In the genomic region with DNA sequence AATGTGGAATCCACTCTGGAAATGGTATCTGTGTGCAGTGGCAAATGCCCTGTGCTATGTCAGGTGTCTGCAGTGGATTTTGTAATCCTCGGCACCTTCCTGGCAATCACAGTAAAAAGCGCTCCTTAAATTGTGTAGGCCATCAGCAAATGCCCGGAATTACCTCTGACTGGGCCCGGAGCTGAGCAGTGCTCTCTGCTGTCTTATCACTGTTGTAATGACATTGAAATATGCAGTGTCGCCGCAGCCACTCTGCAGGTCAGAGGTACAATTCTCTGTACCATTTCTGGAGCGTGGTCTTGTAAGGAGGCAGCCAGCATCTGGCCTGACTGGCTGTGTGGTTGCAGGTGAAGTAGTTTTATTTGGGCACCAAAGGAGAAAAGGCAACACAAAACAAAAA, we compare ENCODE assay signal across 2 cellular contexts.
TF ChIP-seq lines count a peak whose summit lies in the region.

No MANE protein-coding gene starts in this region.

TF ChIP-seq in SK-N-SH, 30 proteins besides CTCF, POLR2A, EP300 and RAD21 (continued from another document):
- TF ChIP-seq, protein P1, sequence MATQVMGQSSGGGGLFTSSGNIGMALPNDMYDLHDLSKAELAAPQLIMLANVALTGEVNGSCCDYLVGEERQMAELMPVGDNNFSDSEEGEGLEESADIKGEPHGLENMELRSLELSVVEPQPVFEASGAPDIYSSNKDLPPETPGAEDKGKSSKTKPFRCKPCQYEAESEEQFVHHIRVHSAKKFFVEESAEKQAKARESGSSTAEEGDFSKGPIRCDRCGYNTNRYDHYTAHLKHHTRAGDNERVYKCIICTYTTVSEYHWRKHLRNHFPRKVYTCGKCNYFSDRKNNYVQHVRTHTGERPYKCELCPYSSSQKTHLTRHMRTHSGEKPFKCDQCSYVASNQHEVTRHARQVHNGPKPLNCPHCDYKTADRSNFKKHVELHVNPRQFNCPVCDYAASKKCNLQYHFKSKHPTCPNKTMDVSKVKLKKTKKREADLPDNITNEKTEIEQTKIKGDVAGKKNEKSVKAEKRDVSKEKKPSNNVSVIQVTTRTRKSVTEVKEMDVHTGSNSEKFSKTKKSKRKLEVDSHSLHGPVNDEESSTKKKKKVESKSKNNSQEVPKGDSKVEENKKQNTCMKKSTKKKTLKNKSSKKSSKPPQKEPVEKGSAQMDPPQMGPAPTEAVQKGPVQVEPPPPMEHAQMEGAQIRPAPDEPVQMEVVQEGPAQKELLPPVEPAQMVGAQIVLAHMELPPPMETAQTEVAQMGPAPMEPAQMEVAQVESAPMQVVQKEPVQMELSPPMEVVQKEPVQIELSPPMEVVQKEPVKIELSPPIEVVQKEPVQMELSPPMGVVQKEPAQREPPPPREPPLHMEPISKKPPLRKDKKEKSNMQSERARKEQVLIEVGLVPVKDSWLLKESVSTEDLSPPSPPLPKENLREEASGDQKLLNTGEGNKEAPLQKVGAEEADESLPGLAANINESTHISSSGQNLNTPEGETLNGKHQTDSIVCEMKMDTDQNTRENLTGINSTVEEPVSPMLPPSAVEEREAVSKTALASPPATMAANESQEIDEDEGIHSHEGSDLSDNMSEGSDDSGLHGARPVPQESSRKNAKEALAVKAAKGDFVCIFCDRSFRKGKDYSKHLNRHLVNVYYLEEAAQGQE (IDR thresholded peaks at IDR 0.05; ENCODE audit: low read depth, low read length) = no peak
- TF ChIP-seq EZH2phosphoT487 (IDR thresholded peaks at IDR 0.05; ENCODE audit: borderline replicate concordance, low read depth) (no peak), ELF1 (IDR thresholded peaks at IDR 0.05) (no peak), SIN3A (IDR thresholded peaks at IDR 0.05; ENCODE audit: borderline replicate concordance, low read depth, low read length) (no peak), MEF2A (IDR thresholded peaks at IDR 0.05; ENCODE audit: borderline replicate concordance, low read depth) (no peak), CHD2 (IDR thresholded peaks at IDR 0.05; ENCODE audit: low read length, partially characterized antibody) (no peak), GABPA (IDR thresholded peaks at IDR 0.05; ENCODE audit: low read depth) (no peak), TAF1 (IDR thresholded peaks at IDR 0.05; ENCODE audit: borderline replicate concordance, low read depth, low read length) (no peak)
- TF ChIP-seq, protein P2, sequence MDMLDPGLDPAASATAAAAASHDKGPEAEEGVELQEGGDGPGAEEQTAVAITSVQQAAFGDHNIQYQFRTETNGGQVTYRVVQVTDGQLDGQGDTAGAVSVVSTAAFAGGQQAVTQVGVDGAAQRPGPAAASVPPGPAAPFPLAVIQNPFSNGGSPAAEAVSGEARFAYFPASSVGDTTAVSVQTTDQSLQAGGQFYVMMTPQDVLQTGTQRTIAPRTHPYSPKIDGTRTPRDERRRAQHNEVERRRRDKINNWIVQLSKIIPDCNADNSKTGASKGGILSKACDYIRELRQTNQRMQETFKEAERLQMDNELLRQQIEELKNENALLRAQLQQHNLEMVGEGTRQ (IDR thresholded peaks at IDR 0.05; ENCODE audit: borderline replicate concordance, low read depth, low read length) = no peak
- TF ChIP-seq, protein P3, sequence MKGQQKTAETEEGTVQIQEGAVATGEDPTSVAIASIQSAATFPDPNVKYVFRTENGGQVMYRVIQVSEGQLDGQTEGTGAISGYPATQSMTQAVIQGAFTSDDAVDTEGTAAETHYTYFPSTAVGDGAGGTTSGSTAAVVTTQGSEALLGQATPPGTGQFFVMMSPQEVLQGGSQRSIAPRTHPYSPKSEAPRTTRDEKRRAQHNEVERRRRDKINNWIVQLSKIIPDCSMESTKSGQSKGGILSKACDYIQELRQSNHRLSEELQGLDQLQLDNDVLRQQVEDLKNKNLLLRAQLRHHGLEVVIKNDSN (IDR thresholded peaks at IDR 0.05; ENCODE audit: borderline replicate concordance, low read depth) = no peak

TF ChIP-seq in SK-N-SH treated with all-trans-retinoic acid at 6 μM for 48 hours, 23 proteins besides CTCF, POLR2A, EP300 and RAD21 (continued from another document):
- TF ChIP-seq, protein P4, sequence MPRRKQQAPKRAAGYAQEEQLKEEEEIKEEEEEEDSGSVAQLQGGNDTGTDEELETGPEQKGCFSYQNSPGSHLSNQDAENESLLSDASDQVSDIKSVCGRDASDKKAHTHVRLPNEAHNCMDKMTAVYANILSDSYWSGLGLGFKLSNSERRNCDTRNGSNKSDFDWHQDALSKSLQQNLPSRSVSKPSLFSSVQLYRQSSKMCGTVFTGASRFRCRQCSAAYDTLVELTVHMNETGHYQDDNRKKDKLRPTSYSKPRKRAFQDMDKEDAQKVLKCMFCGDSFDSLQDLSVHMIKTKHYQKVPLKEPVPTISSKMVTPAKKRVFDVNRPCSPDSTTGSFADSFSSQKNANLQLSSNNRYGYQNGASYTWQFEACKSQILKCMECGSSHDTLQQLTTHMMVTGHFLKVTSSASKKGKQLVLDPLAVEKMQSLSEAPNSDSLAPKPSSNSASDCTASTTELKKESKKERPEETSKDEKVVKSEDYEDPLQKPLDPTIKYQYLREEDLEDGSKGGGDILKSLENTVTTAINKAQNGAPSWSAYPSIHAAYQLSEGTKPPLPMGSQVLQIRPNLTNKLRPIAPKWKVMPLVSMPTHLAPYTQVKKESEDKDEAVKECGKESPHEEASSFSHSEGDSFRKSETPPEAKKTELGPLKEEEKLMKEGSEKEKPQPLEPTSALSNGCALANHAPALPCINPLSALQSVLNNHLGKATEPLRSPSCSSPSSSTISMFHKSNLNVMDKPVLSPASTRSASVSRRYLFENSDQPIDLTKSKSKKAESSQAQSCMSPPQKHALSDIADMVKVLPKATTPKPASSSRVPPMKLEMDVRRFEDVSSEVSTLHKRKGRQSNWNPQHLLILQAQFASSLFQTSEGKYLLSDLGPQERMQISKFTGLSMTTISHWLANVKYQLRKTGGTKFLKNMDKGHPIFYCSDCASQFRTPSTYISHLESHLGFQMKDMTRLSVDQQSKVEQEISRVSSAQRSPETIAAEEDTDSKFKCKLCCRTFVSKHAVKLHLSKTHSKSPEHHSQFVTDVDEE (CRISPR knock-in tag; IDR thresholded peaks at IDR 0.05) = no peak
- TF ChIP-seq PPARA (CRISPR knock-in tag; IDR thresholded peaks at IDR 0.05; ENCODE audit: borderline replicate concordance) = no peak
